1 cellular context compared by ENCODE assay signal in the genomic region with DNA sequence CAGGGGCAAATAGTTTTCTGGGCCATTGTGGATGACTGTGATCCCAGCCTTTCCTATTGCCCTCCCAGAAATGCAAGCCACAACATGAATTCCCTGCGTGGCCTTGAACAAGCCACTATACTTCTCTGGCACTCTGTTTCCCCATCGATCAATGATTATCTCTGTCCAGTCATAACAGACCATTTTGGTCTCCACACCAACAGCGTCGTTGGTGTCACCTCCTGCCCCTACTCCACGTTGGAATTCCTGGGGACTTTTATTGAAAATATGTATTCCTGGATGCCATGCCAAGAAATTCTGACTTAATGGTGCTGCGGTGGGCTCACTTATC.
TF ChIP-seq lines count a peak whose summit lies in the region.

No MANE protein-coding gene starts in this region.

TF ChIP-seq in HepG2, 621 proteins besides CTCF, POLR2A, EP300 and RAD21 (continued from another document):
- TF ChIP-seq, protein P1, sequence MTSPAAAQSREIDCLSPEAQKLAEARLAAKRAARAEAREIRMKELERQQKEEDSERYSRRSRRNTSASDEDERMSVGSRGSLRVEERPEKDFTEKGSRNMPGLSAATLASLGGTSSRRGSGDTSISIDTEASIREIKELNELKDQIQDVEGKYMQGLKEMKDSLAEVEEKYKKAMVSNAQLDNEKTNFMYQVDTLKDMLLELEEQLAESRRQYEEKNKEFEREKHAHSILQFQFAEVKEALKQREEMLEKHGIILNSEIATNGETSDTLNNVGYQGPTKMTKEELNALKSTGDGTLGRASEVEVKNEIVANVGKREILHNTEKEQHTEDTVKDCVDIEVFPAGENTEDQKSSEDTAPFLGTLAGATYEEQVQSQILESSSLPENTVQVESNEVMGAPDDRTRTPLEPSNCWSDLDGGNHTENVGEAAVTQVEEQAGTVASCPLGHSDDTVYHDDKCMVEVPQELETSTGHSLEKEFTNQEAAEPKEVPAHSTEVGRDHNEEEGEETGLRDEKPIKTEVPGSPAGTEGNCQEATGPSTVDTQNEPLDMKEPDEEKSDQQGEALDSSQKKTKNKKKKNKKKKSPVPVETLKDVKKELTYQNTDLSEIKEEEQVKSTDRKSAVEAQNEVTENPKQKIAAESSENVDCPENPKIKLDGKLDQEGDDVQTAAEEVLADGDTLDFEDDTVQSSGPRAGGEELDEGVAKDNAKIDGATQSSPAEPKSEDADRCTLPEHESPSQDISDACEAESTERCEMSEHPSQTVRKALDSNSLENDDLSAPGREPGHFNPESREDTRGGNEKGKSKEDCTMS (CRISPR knock-in tag; conservative IDR thresholded peaks at IDR 0.05): no peak
- TF ChIP-seq ZKSCAN8 (CRISPR knock-in tag; IDR thresholded peaks at IDR 0.05; ENCODE audit: borderline replicate concordance) (no peak), HOXA3 (CRISPR knock-in tag; IDR thresholded peaks at IDR 0.05) (0 out of 2 replicates have a peak, but pooled peaks have one; percentile 9), ONECUT2 (CRISPR knock-in tag; IDR thresholded peaks at IDR 0.05) (peak; percentile 75; the same call in 1 of the 2 replicates), KDM6A (CRISPR knock-in tag; IDR thresholded peaks at IDR 0.05; ENCODE audit: low read depth) (no peak), MED1 (CRISPR knock-in tag; IDR thresholded peaks at IDR 0.05) (0 out of 2 replicates have a peak, but pooled peaks have one; percentile 30), ETV5 (CRISPR knock-in tag; IDR thresholded peaks at IDR 0.05; ENCODE audit: borderline replicate concordance) (no peak), BRCA1 (CRISPR knock-in tag; IDR thresholded peaks at IDR 0.05) (0 out of 2 replicates have a peak, but pooled peaks have one; percentile 31), RCOR2 (CRISPR knock-in tag; IDR thresholded peaks at IDR 0.05) (no peak), SALL1 (CRISPR knock-in tag; IDR thresholded peaks at IDR 0.05) (peak; percentile 61), PCBP1 (IDR thresholded peaks at IDR 0.05; ENCODE audit: borderline replicate concordance, low read depth, low read length) (no peak), HOXD1 (CRISPR knock-in tag; IDR thresholded peaks at IDR 0.05) (no peak)
- TF ChIP-seq, protein P2, sequence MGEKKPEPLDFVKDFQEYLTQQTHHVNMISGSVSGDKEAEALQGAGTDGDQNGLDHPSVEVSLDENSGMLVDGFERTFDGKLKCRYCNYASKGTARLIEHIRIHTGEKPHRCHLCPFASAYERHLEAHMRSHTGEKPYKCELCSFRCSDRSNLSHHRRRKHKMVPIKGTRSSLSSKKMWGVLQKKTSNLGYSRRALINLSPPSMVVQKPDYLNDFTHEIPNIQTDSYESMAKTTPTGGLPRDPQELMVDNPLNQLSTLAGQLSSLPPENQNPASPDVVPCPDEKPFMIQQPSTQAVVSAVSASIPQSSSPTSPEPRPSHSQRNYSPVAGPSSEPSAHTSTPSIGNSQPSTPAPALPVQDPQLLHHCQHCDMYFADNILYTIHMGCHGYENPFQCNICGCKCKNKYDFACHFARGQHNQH (CRISPR knock-in tag; IDR thresholded peaks at IDR 0.05): 0 out of 2 replicates have a peak, but pooled peaks have one; percentile 23
- TF ChIP-seq, protein P3, sequence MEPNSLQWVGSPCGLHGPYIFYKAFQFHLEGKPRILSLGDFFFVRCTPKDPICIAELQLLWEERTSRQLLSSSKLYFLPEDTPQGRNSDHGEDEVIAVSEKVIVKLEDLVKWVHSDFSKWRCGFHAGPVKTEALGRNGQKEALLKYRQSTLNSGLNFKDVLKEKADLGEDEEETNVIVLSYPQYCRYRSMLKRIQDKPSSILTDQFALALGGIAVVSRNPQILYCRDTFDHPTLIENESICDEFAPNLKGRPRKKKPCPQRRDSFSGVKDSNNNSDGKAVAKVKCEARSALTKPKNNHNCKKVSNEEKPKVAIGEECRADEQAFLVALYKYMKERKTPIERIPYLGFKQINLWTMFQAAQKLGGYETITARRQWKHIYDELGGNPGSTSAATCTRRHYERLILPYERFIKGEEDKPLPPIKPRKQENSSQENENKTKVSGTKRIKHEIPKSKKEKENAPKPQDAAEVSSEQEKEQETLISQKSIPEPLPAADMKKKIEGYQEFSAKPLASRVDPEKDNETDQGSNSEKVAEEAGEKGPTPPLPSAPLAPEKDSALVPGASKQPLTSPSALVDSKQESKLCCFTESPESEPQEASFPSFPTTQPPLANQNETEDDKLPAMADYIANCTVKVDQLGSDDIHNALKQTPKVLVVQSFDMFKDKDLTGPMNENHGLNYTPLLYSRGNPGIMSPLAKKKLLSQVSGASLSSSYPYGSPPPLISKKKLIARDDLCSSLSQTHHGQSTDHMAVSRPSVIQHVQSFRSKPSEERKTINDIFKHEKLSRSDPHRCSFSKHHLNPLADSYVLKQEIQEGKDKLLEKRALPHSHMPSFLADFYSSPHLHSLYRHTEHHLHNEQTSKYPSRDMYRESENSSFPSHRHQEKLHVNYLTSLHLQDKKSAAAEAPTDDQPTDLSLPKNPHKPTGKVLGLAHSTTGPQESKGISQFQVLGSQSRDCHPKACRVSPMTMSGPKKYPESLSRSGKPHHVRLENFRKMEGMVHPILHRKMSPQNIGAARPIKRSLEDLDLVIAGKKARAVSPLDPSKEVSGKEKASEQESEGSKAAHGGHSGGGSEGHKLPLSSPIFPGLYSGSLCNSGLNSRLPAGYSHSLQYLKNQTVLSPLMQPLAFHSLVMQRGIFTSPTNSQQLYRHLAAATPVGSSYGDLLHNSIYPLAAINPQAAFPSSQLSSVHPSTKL (CRISPR knock-in tag; IDR thresholded peaks at IDR 0.05): 0 out of 2 replicates have a peak, but pooled peaks have one; percentile 13
- TF ChIP-seq, protein P4, sequence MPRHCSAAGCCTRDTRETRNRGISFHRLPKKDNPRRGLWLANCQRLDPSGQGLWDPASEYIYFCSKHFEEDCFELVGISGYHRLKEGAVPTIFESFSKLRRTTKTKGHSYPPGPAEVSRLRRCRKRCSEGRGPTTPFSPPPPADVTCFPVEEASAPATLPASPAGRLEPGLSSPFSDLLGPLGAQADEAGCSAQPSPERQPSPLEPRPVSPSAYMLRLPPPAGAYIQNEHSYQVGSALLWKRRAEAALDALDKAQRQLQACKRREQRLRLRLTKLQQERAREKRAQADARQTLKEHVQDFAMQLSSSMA (CRISPR knock-in tag; IDR thresholded peaks at IDR 0.05): no peak
- TF ChIP-seq, protein P5, sequence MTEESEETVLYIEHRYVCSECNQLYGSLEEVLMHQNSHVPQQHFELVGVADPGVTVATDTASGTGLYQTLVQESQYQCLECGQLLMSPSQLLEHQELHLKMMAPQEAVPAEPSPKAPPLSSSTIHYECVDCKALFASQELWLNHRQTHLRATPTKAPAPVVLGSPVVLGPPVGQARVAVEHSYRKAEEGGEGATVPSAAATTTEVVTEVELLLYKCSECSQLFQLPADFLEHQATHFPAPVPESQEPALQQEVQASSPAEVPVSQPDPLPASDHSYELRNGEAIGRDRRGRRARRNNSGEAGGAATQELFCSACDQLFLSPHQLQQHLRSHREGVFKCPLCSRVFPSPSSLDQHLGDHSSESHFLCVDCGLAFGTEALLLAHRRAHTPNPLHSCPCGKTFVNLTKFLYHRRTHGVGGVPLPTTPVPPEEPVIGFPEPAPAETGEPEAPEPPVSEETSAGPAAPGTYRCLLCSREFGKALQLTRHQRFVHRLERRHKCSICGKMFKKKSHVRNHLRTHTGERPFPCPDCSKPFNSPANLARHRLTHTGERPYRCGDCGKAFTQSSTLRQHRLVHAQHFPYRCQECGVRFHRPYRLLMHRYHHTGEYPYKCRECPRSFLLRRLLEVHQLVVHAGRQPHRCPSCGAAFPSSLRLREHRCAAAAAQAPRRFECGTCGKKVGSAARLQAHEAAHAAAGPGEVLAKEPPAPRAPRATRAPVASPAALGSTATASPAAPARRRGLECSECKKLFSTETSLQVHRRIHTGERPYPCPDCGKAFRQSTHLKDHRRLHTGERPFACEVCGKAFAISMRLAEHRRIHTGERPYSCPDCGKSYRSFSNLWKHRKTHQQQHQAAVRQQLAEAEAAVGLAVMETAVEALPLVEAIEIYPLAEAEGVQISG (CRISPR knock-in tag; IDR thresholded peaks at IDR 0.05): no peak
